1 cellular context compared by ENCODE assay signal in the genomic region with DNA sequence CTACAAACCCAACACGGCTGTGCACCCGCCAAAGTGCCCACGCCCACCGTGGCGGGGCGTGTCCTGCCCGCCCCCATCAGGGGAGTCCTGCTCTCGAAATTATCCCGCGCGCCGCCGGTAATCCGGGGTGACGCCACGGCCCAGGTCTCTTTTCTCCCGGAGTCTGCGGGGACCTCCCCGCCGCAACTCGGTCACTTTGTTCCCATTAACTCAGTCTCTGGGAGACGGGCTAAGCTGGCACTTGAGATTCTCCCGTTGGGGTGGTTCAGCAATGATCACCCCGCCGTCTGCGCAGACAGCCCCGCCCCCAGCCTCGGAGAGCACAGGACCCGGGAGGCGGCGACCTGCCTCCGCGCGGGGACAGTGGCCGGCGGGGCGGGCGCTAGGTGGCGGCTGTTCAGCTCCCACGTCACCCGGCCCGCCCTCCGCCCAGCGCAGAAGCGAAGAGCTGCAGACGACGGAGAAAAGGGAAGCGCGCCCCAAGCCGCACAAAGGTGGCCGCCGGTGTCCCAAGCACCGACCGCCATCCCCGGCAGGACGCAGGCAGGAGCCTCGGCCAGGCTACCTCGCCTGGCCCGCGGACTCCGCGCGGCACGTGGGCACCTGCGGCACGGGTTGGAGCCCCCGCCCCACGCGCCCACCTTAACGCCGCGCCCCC.
TF ChIP-seq lines count a peak whose summit lies in the region.

No MANE protein-coding gene starts in this region.

TF ChIP-seq in IMR-90, 13 proteins besides CTCF, POLR2A, EP300 and RAD21 (continued from another document):
- TF ChIP-seq, protein P1, sequence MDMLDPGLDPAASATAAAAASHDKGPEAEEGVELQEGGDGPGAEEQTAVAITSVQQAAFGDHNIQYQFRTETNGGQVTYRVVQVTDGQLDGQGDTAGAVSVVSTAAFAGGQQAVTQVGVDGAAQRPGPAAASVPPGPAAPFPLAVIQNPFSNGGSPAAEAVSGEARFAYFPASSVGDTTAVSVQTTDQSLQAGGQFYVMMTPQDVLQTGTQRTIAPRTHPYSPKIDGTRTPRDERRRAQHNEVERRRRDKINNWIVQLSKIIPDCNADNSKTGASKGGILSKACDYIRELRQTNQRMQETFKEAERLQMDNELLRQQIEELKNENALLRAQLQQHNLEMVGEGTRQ (IDR thresholded peaks at IDR 0.05; ENCODE audit: low read depth, low read length), result no peak
